ENCODE assay signal across 20 cellular contexts in the genomic region with DNA sequence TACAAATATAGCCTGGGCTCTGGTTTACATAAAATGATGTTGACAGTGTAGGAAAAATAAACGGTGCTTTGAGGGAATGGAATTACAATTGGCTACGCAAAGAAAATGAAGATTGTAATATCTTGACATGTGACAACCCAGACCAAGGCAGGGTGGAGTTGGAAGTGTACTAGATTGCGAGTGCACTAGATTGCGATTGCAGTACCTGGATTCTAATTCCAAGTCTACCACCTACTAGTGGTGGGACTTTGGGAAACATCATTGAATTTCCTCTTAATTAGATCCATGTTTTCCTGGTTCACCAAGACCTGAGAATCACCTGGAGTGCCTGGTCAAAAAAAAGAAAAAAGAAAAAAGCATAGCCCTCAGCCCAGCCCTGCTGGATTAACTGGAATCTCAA. TPM values are rescaled to one million over a fixed set of nuclear protein-coding genes. Genes with fewer than 3 reads are reported as not detected.
"Had no signal": no experiment of that assay in that cellular context is flagged by ENCODE, and none has a peak within 500 bp of the region (broad histone marks: within the 10 kb centered on the region; RNA-seq: fewer than 3 reads in every experiment).

No MANE protein-coding gene starts in this region.

- H3K4me1 Mint-ChIP-seq: naive thymus-derived CD4-positive, alpha-beta T cell; nephron progenitor cell; stimulated activated naive B cell treated with anti-CD40 and anti-IgM and Interleukin-4, amounts not matched to agents 10 μg/mL and 1 μg/mL and 100 μg/mL, for 72 hours had no signal

- H3K27ac Mint-ChIP-seq: naive thymus-derived CD4-positive, alpha-beta T cell; nephron progenitor cell; stimulated activated naive B cell treated with anti-CD40 and anti-IgM and Interleukin-4, amounts not matched to agents 10 μg/mL and 1 μg/mL and 100 μg/mL, for 72 hours had no signal

- H3K36me3 ChIP-seq: spleen, stomach, thoracic aorta, transverse colon had no signal

- H3K9me3 Mint-ChIP-seq: naive thymus-derived CD4-positive, alpha-beta T cell had no signal

- H3K36me3 Mint-ChIP-seq: naive thymus-derived CD4-positive, alpha-beta T cell had no signal

- DNase-seq: effector memory CD4-positive, alpha-beta T cell; foreskin melanocyte; head of caudate nucleus; left colon; naive thymus-derived CD4-positive, alpha-beta T cell; nephron progenitor cell; spleen; stimulated activated CD4-positive, alpha-beta T cell treated with anti-CD3 and anti-CD28 coated beads, Interleukin-2, amount 100 ng/mL, for 24 hours; stimulated activated CD4-positive, alpha-beta T cell treated with anti-CD3 and anti-CD28 coated beads, Interleukin-4, amount 100 ng/mL, for 4 hours; stimulated activated naive B cell treated with anti-CD40 and anti-IgM and Interleukin-4, amounts not matched to agents 10 μg/mL and 1 μg/mL and 100 μg/mL, for 72 hours; stomach; substantia nigra; transverse colon had no signal

- H2AFZ ChIP-seq: hepatocyte had no signal

- H3K4me3 ChIP-seq: hepatocyte, spleen, stomach, thoracic aorta, transverse colon had no signal

- ATAC-seq: left colon; naive thymus-derived CD4-positive, alpha-beta T cell; sciatic nerve; stimulated activated naive B cell treated with anti-CD40 and anti-IgM and Interleukin-4, amounts not matched to agents 10 μg/mL and 1 μg/mL and 100 μg/mL, for 72 hours had no signal

- H3K9me3 ChIP-seq: thoracic aorta, transverse colon had no signal

- H3K79me2 ChIP-seq: hepatocyte had no signal

- H3K27me3 ChIP-seq: hepatocyte, spleen, stomach, transverse colon had no signal

- H3K27me3 Mint-ChIP-seq: naive thymus-derived CD4-positive, alpha-beta T cell had no signal

- H3K4me2 ChIP-seq: hepatocyte had no signal

- H3K4me1 ChIP-seq: spleen, stomach, transverse colon had no signal

- H3K4me3 Mint-ChIP-seq: naive thymus-derived CD4-positive, alpha-beta T cell; nephron progenitor cell; stimulated activated naive B cell treated with anti-CD40 and anti-IgM and Interleukin-4, amounts not matched to agents 10 μg/mL and 1 μg/mL and 100 μg/mL, for 72 hours had no signal

- H3K27ac ChIP-seq: epithelial cell of prostate, hepatocyte, spleen, stomach, thoracic aorta, transverse colon had no signal

RNA-seq across cellular contexts. Expression of gene EGF, which starts 18.6 kb away (rescaled TPM):
- total RNA-seq: lung microvascular endothelial cell, mesenteric fat pad, thoracic aorta had no signal
- polyA plus RNA-seq: liver; naive thymus-derived CD4-positive, alpha-beta T cell had no signal
